In genomic region chr4:8126523-8126922, GRCh38 we compare ENCODE assay signal across 22 cellular contexts. TPM values are rescaled to one million over a fixed set of nuclear protein-coding genes. Genes with fewer than 3 reads are reported as not detected.
DNase-seq lines count a peak whose midpoint lies in the region; ATAC-seq, FAIRE-seq and TF ChIP-seq lines count a peak whose summit lies in the region.
"Had no signal": no experiment of that assay in that cellular context is flagged by ENCODE, and none has a peak within 500 bp of the region (broad histone marks: within the 10 kb centered on the region; RNA-seq: fewer than 3 reads in every experiment).

No MANE protein-coding gene starts in this region.

- H3F3A ChIP-seq in SK-N-SH (replicated peaks; ENCODE audit: insufficient read depth) (no peaks in the 10 kb centered on the region), GM23248 (ENCODE audit: insufficient read depth) (no peaks in the 10 kb centered on the region)

- POLR2A ChIA-PET in SK-N-SH (lab: Yijun Ruan, JAX): interaction anchor here (1.0 kb wide), 1 partner anchor 17 kb away, joined by 3 read pairs; no protein-coding TSS in a partner anchor

- H4K91ac ChIP-seq in H9 (ENCODE audit: insufficient read length, low read depth, low read length): no peak overlapping the region

- H2AFZ ChIP-seq in SK-N-SH (ENCODE audit: low read depth): no peak overlapping the region
- no peak overlapping the region for H2AFZ ChIP-seq in H9 (ENCODE audit: low read length)
- H2AFZ ChIP-seq in GM23248: no peak overlapping the region

- H3K23ac ChIP-seq in H9 (ENCODE audit: insufficient read length, low read depth, low read length): no peak overlapping the region

- H3K9me3 ChIP-seq in SK-N-SH (no peaks in the 10 kb centered on the region), BLaER1 (no peaks in the 10 kb centered on the region; the same call in 1 of the 2 replicates), H9 (ENCODE audit: control insufficient read depth, low read depth, low read length) (no peaks in the 10 kb centered on the region), gastrocnemius medialis (no peaks in the 10 kb centered on the region), GM23248 (ENCODE audit: low read depth) (no peaks in the 10 kb centered on the region), kidney (ENCODE audit: control insufficient read depth in 1 of 2, low read length in 2 of 2) (no peaks in the 10 kb centered on the region)
- H3K9me3 ChIP-seq: A549, Caco-2 had no signal

- FAIRE-seq in kidney (lab: Jason Lieb, UNC): no peak
- FAIRE-seq: A549, D721Med, G401.6, GM12891 had no signal

- no peak overlapping the region for H2BK15ac ChIP-seq in H9 (ENCODE audit: low read depth, low read length)

- intact Hi-C loops in gastrocnemius medialis (cut with DNase I; ENCODE audit: low total_unique reads) (no loop called here), kidney (cut with DNase I) (no loop called here)

- no peak overlapping the region for H3K9ac ChIP-seq in SK-N-SH
- no peak overlapping the region for H3K9ac ChIP-seq in BLaER1
- H3K9ac ChIP-seq in H9 (ENCODE audit: extremely low read depth, insufficient read length, low read length): no peak overlapping the region
- H3K9ac ChIP-seq in GM23248: no peak overlapping the region
- H3K9ac ChIP-seq in kidney (ENCODE audit: low read length in 2 of 2): no peak overlapping the region

- TF ChIP-seq RAD21 in SK-N-SH (IDR thresholded peaks at IDR 0.05; ENCODE audit: low read length): no peak

- H3K4me2 ChIP-seq in SK-N-SH (no peak overlapping the region), BLaER1 (peak overlapping the region; percentile 88), H9 (ENCODE audit: insufficient read depth, insufficient read length, low read length) (no peak overlapping the region), GM23248 (ENCODE audit: unreplicated experiment) (no peak overlapping the region)
- H3K4me2 ChIP-seq: A549 had no signal

- H3K56ac ChIP-seq in H9 (ENCODE audit: insufficient read length, low read depth, low read length): no peak overlapping the region

- peak overlapping the region; percentile 11 for H3K18ac ChIP-seq in H9 (ENCODE audit: insufficient read length, low read depth, low read length)

- H4K8ac ChIP-seq in H9 (replicated peaks; ENCODE audit: insufficient read length, low read depth, low read length): no peak overlapping the region

- 68% methylated on average over 13 of the region's 13 CpGs for WGBS in SK-N-SH (ENCODE audit: low lambda C conversion rate)
- WGBS in H9 (ENCODE audit: extremely low coverage, insufficient read length, low lambda C conversion rate): no CpG with 5 or more reads among the region's 13 CpGs
- WGBS in GM23248 (ENCODE audit: low coverage in 1 of 2, low lambda C conversion rate in 2 of 2, missing lambda C conversion rate in 2 of 2), 2 experiments: 61 to 75% methylated on average over 13 of the region's 13 CpGs

- H3K27ac Mint-ChIP-seq in H9: peak overlapping the region in 1 of 3 experiments; percentile 44; a peak in 1 of 7 replicates
- H3K27ac Mint-ChIP-seq: B cell; CD4-positive, alpha-beta T cell; CD8-positive, alpha-beta T cell had no signal

- CTCF ChIA-PET in SK-N-SH (lab: Yijun Ruan, JAX): interaction anchor here (0.9 to 1.0 kb wide), 3 partner anchors 17 to 52 kb away, joined by 3 to 4 read pairs (median 3); no protein-coding TSS in a partner anchor

- no peak overlapping the region for H3T11ph ChIP-seq in H9 (ENCODE audit: low read length)

- H3K27me3 ChIP-seq in SK-N-SH (ENCODE audit: insufficient read depth): no peaks in the 10 kb centered on the region; the same call in 1 of the 2 replicates
- H3K27me3 ChIP-seq in BLaER1: no peaks in the 10 kb centered on the region; the same call in 1 of the 2 replicates
- H3K27me3 ChIP-seq in H9 (ENCODE audit: insufficient read depth, low read length): no peaks in the 10 kb centered on the region
- H3K27me3 ChIP-seq in gastrocnemius medialis: no peaks in the 10 kb centered on the region
- peaks cover 23% of the 10 kb centered on the region; the same call in 1 of the 2 replicates for H3K27me3 ChIP-seq in GM23248 (replicated peaks; ENCODE audit: insufficient read depth)

- H3K4ac ChIP-seq in H9 (ENCODE audit: low read depth, low read length): no peak overlapping the region

- no peak overlapping the region for H2AK5ac ChIP-seq in H9 (ENCODE audit: insufficient read length, low read length)

- in situ Hi-C loops in gastrocnemius medialis (cut with MboI; ENCODE audit: low sequenced_read_pairs in 4 of 4) (no loop called here), GM23248 (cut with MboI) (no loop called here)

- peaks cover 14 to 25% of the 10 kb centered on the region in 2 experiments for H3K4me1 Mint-ChIP-seq in H9

- no peak overlapping the region for H3K14ac ChIP-seq in H9 (ENCODE audit: insufficient read depth, low read length)

- H3K27me3 Mint-ChIP-seq in H9 (ENCODE audit: low read depth): no peaks in the 10 kb centered on the region; the same call in 1 of the 2 replicates
- H3K27me3 Mint-ChIP-seq: CD4-positive, alpha-beta T cell had no signal

- H3K23me2 ChIP-seq in H9 (ENCODE audit: insufficient read length, low read depth, low read length, poor library complexity, severe bottlenecking): no peaks in the 10 kb centered on the region

- H2BK12ac ChIP-seq in H9 (ENCODE audit: insufficient read length, low read depth, low read length): no peak overlapping the region

- no peak overlapping the region for H2BK5ac ChIP-seq in H9 (ENCODE audit: insufficient read length, low read length)

- no peak for ATAC-seq in SK-N-SH treated with all-trans-retinoic acid at 6 μM for 48 hours
- ATAC-seq in gastrocnemius medialis: peak; percentile 20 to 23
- ATAC-seq in HG03025 (IDR thresholded peaks at IDR 0.05; ENCODE audit: low FRiP score, unreplicated experiment): no peak
- ATAC-seq: A549; CD8-positive, alpha-beta T cell had no signal

- H3K36me3 ChIP-seq in SK-N-SH (replicated peaks in 1 of 2; ENCODE audit: control insufficient read depth in 1 of 2, insufficient read depth in 2 of 2, low read length in 1 of 2): no peaks in the 10 kb centered on the region
- no peaks in the 10 kb centered on the region for H3K36me3 ChIP-seq in BLaER1
- peaks cover 0 to 14% of the 10 kb centered on the region in 2 donors for H3K36me3 ChIP-seq in gastrocnemius medialis
- no peaks in the 10 kb centered on the region for H3K36me3 ChIP-seq in GM23248 (ENCODE audit: low read depth)
- H3K36me3 ChIP-seq in kidney (ENCODE audit: control insufficient read depth in 1 of 2, insufficient read depth in 2 of 2, low read length in 2 of 2): no peaks in the 10 kb centered on the region

- no peak overlapping the region for H4K5ac ChIP-seq in H9 (ENCODE audit: insufficient read length, low read depth, low read length)

- H3K9me2 ChIP-seq in SK-N-SH: no peaks in the 10 kb centered on the region
- no peaks in the 10 kb centered on the region for H3K9me2 ChIP-seq in GM23248 (ENCODE audit: insufficient read depth)

- H3K9me3 Mint-ChIP-seq in H9: no peaks in the 10 kb centered on the region
- H3K9me3 Mint-ChIP-seq: CD4-positive, alpha-beta T cell; CD8-positive, alpha-beta T cell had no signal

- H2BK120ac ChIP-seq in H9 (ENCODE audit: low read depth, low read length, poor library complexity, severe bottlenecking): no peak overlapping the region

- TF ChIP-seq CTCF in SK-N-SH (IDR thresholded peaks at IDR 0.05) (no peak), H9 (conservative IDR thresholded peaks at IDR 0.05) (no peak), gastrocnemius medialis (IDR thresholded peaks at IDR 0.05 in 4 of 5, conservative IDR thresholded peaks at IDR 0.05 in 1 of 5) (no peak), kidney (IDR thresholded peaks at IDR 0.05; ENCODE audit: borderline replicate concordance, extremely low read depth, insufficient read depth) (no peak)

- no peaks in the 10 kb centered on the region for H4K20me1 ChIP-seq in SK-N-SH (ENCODE audit: insufficient read depth)
- no peaks in the 10 kb centered on the region for H4K20me1 ChIP-seq in BLaER1
- no peaks in the 10 kb centered on the region for H4K20me1 ChIP-seq in H9 (ENCODE audit: control insufficient read depth, insufficient read depth, insufficient read length)
- H4K20me1 ChIP-seq in GM23248 (ENCODE audit: insufficient read depth): no peaks in the 10 kb centered on the region

- no peaks in the 10 kb centered on the region for H3K36me3 Mint-ChIP-seq in H9 (ENCODE audit: insufficient read depth in 1 of 3, low read depth in 3 of 3)
- H3K36me3 Mint-ChIP-seq: CD8-positive, alpha-beta T cell had no signal

- H3K4me3 ChIP-seq in SK-N-SH (ENCODE audit: low read depth in 2 of 2, low read length in 1 of 2) (no peak overlapping the region), BLaER1 (no peak overlapping the region), gastrocnemius medialis (peak overlapping the region; percentile 67 to 78 (median 78)), GM23248 (no peak overlapping the region), kidney (ENCODE audit: low read length in 2 of 2) (no peak overlapping the region)
- H3K4me3 ChIP-seq: A549 had no signal

- peak in 1 of 2 donors; percentile 1 for TF ChIP-seq POLR2A in gastrocnemius medialis (IDR thresholded peaks at IDR 0.05)

- H3K4me1 ChIP-seq in SK-N-SH (ENCODE audit: control insufficient read depth in 1 of 2, insufficient read depth in 2 of 2, low read depth in 1 of 2, low read length in 1 of 2): peaks cover 0 to 63% of the 10 kb centered on the region in 2 experiments; a peak in 2 of 4 replicates
- H3K4me1 ChIP-seq in BLaER1: peaks cover 93% of the 10 kb centered on the region
- H3K4me1 ChIP-seq in H9 (ENCODE audit: insufficient read depth, low read length): no peaks in the 10 kb centered on the region; the same call in 1 of the 2 replicates
- H3K4me1 ChIP-seq in gastrocnemius medialis: peaks cover 54 to 56% of the 10 kb centered on the region in 2 donors
- no peaks in the 10 kb centered on the region for H3K4me1 ChIP-seq in GM23248 (ENCODE audit: insufficient read depth)
- H3K4me1 ChIP-seq in kidney (ENCODE audit: control insufficient read depth in 1 of 2, insufficient read depth in 1 of 2, low read depth in 1 of 2, low read length in 2 of 2): no peaks in the 10 kb centered on the region
- H3K4me1 ChIP-seq: A549, Caco-2 had no signal

- H3K27ac ChIP-seq in SK-N-SH (ENCODE audit: low read depth in 2 of 2, low read length in 1 of 2): no peak overlapping the region
- no peak overlapping the region for H3K27ac ChIP-seq in BLaER1
- H3K27ac ChIP-seq in H9 (ENCODE audit: insufficient read length, low read depth, low read length): no peak overlapping the region
- H3K27ac ChIP-seq in gastrocnemius medialis: peak overlapping the region; percentile 93 to 100 (median 98)
- no peak overlapping the region for H3K27ac ChIP-seq in GM23248
- H3K27ac ChIP-seq in kidney (ENCODE audit: low read depth in 2 of 2, low read length in 2 of 2): no peak overlapping the region
- H3K27ac ChIP-seq: 22Rv1, A549, C4-2B had no signal

- no peak overlapping the region for H3K4me3 Mint-ChIP-seq in H9
- H3K4me3 Mint-ChIP-seq: B cell; CD4-positive, alpha-beta T cell; CD8-positive, alpha-beta T cell had no signal

- H3K79me2 ChIP-seq in SK-N-SH (ENCODE audit: insufficient read depth): no peaks in the 10 kb centered on the region
- H3K79me2 ChIP-seq in H9 (ENCODE audit: insufficient read depth, low read length): no peaks in the 10 kb centered on the region
- H3K79me2 ChIP-seq in GM23248 (ENCODE audit: insufficient read depth): no peaks in the 10 kb centered on the region

- no peaks in the 10 kb centered on the region for H3K79me1 ChIP-seq in H9 (ENCODE audit: insufficient read depth, low read depth, low read length, poor library complexity, severe bottlenecking)

- DNase-seq in SK-N-SH (no peak), H9 (no peak), gastrocnemius medialis (peak in 1 of 2 donors; percentile 73), GM23248 (no peak), kidney (no peak)
- DNase-seq: AML-193; Caco-2; Calu3; CD4-positive, alpha-beta T cell; CD8-positive, alpha-beta T cell; DMS79 treated with DMSO at 0.1 percent for 48 hours; GF-D8 had no signal

- TF ChIP-seq EP300 in SK-N-SH (IDR thresholded peaks at IDR 0.05; ENCODE audit: borderline replicate concordance in 1 of 2, low read depth in 1 of 2, low read length in 1 of 2): no peak

- H2BK20ac ChIP-seq in H9 (ENCODE audit: low read depth, low read length, poor library complexity, severe bottlenecking): no peak overlapping the region

RNA-seq across cellular contexts. Expression of gene ABLIM2, which starts 32.1 kb away (rescaled TPM):
- polyA plus RNA-seq in SK-N-SH (2012; rRNA removed) (0.53 and 0.80 TPM in 2 replicates), GM23248 (2016; fragmentation: Nextera tagmentation; extraction: Ambion mirVana) (not detected in 2 replicates), kidney (ENCODE audit: insufficient read depth, low read depth, low replicate concordance) (9.5 TPM)
- 0.50 and 0.66 TPM in 2 replicates for polyA plus RNA-seq in SK-N-SH (2012; cell fraction: cytosol; rRNA removed)
- 1.1 and 4.2 TPM in 2 replicates for polyA plus RNA-seq in SK-N-SH (2012; cell fraction: nucleus; rRNA removed)
- total RNA-seq in H9 (2021) (0.90 and 1.0 TPM in 2 replicates), gastrocnemius medialis (100 to 1,000 TPM; 177 to 281 (median 244) TPM), kidney (23.3 TPM)
- total RNA-seq in GM23248 (2014; rRNA removed; shearing (Covaris generic)): not detected in 2 replicates

Comparison
In these comparisons a context has a peak if more than half of its experiments do, and no peak if none do; other contexts are left out.
1. ATAC-seq: peak in gastrocnemius medialis (2 of 2); none in SK-N-SH treated with all-trans-retinoic acid at 6 μM for 48 hours (single experiment) and HG03025 (single experiment).
2. H3K27ac ChIP-seq: peak in gastrocnemius medialis (4 of 4); none in SK-N-SH (0 of 2), BLaER1 (single experiment), H9 (single experiment), GM23248 (single experiment) and kidney (0 of 2).
3. H3K4me3 ChIP-seq: peak in gastrocnemius medialis (4 of 4); none in SK-N-SH (0 of 2), BLaER1 (single experiment), GM23248 (single experiment) and kidney (0 of 2).
4. RNA of gene ABLIM2, which starts 32.1 kb away (total RNA-seq): 177 to 281 TPM in gastrocnemius medialis and 23.3 TPM in kidney (single experiment); 0.90 to 1.0 TPM in H9 and not detected in GM23248; every median in the first group is over 10 times any median in the second.